1 cellular context compared by ENCODE assay signal in genomic region chr17:80892019-80892855, GRCh38.
TF ChIP-seq lines count a peak whose summit lies in the region.

No MANE protein-coding gene starts in this region.

TF ChIP-seq in K562, 482 proteins besides CTCF, POLR2A, EP300 and RAD21 (continued from another document):
- TF ChIP-seq ZBTB40 (IDR thresholded peaks at IDR 0.05) = no peak
- TF ChIP-seq ZBTB40 (CRISPR knock-in tag; IDR thresholded peaks at IDR 0.05) = no peak
- TF ChIP-seq CHD4 (IDR thresholded peaks at IDR 0.05; ENCODE audit: insufficient read depth, insufficient replicate concordance, low read depth, low read length, poor library complexity, severe bottlenecking) = no peak
- no peak for TF ChIP-seq FOXP4 (CRISPR knock-in tag; IDR thresholded peaks at IDR 0.05; ENCODE audit: borderline replicate concordance)
- TF ChIP-seq HDAC8 (tag; IDR thresholded peaks at IDR 0.05) = no peak
